1 cellular context compared by ENCODE assay signal in the genomic region with DNA sequence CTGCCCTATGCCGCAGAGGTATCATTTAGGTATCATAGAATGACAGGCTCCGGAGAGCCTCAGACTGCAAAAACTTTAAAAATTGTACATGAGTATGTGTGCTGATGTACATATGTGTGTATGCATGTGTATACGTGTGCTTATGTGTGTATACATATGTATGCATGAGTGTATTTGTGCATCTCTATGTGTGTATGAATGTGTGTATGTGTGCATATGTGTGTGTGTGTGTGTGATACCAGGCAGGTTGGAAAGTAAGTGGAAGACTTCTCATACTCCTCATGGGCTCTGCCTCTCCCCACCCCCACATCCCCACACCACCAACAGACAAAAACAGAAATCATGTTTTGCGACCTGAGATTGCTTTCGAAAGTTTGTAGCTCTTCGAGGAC.
TF ChIP-seq lines count a peak whose summit lies in the region.

No MANE protein-coding gene starts in this region.

TF ChIP-seq in SK-N-SH, 30 proteins besides CTCF, POLR2A, EP300 and RAD21 (continued from another document):
- TF ChIP-seq, protein P1, sequence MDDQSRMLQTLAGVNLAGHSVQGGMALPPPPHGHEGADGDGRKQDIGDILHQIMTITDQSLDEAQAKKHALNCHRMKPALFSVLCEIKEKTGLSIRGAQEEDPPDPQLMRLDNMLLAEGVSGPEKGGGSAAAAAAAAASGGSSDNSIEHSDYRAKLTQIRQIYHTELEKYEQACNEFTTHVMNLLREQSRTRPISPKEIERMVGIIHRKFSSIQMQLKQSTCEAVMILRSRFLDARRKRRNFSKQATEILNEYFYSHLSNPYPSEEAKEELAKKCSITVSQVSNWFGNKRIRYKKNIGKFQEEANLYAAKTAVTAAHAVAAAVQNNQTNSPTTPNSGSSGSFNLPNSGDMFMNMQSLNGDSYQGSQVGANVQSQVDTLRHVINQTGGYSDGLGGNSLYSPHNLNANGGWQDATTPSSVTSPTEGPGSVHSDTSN (IDR thresholded peaks at IDR 0.05): no peak
- TF ChIP-seq YY1 (IDR thresholded peaks at IDR 0.05; ENCODE audit: low read depth) (no peak), MEF2A (IDR thresholded peaks at IDR 0.05; ENCODE audit: borderline replicate concordance, low read depth) (no peak), SIN3A (IDR thresholded peaks at IDR 0.05; ENCODE audit: borderline replicate concordance, low read depth, low read length) (no peak), FOSL2 (IDR thresholded peaks at IDR 0.05; ENCODE audit: borderline replicate concordance, low read depth) (no peak), MXI1 (IDR thresholded peaks at IDR 0.05; ENCODE audit: low read depth, low read length) (no peak), ELF1 (IDR thresholded peaks at IDR 0.05) (no peak), FOXJ3 (CRISPR knock-in tag; IDR thresholded peaks at IDR 0.05) (no peak), CHD2 (IDR thresholded peaks at IDR 0.05; ENCODE audit: low read length, partially characterized antibody) (no peak), TCF12 (IDR thresholded peaks at IDR 0.05) (no peak), RXRA (IDR thresholded peaks at IDR 0.05; ENCODE audit: borderline replicate concordance, low read depth) (no peak), TAF1 (IDR thresholded peaks at IDR 0.05; ENCODE audit: borderline replicate concordance, low read depth, low read length) (no peak)
- TF ChIP-seq, protein P2, sequence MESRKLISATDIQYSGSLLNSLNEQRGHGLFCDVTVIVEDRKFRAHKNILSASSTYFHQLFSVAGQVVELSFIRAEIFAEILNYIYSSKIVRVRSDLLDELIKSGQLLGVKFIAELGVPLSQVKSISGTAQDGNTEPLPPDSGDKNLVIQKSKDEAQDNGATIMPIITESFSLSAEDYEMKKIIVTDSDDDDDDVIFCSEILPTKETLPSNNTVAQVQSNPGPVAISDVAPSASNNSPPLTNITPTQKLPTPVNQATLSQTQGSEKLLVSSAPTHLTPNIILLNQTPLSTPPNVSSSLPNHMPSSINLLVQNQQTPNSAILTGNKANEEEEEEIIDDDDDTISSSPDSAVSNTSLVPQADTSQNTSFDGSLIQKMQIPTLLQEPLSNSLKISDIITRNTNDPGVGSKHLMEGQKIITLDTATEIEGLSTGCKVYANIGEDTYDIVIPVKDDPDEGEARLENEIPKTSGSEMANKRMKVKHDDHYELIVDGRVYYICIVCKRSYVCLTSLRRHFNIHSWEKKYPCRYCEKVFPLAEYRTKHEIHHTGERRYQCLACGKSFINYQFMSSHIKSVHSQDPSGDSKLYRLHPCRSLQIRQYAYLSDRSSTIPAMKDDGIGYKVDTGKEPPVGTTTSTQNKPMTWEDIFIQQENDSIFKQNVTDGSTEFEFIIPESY (IDR thresholded peaks at IDR 0.05; ENCODE audit: borderline replicate concordance, low read depth): no peak
- TF ChIP-seq, protein P3, sequence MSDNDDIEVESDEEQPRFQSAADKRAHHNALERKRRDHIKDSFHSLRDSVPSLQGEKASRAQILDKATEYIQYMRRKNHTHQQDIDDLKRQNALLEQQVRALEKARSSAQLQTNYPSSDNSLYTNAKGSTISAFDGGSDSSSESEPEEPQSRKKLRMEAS (IDR thresholded peaks at IDR 0.05; ENCODE audit: low read depth): no peak
- TF ChIP-seq, protein P4, sequence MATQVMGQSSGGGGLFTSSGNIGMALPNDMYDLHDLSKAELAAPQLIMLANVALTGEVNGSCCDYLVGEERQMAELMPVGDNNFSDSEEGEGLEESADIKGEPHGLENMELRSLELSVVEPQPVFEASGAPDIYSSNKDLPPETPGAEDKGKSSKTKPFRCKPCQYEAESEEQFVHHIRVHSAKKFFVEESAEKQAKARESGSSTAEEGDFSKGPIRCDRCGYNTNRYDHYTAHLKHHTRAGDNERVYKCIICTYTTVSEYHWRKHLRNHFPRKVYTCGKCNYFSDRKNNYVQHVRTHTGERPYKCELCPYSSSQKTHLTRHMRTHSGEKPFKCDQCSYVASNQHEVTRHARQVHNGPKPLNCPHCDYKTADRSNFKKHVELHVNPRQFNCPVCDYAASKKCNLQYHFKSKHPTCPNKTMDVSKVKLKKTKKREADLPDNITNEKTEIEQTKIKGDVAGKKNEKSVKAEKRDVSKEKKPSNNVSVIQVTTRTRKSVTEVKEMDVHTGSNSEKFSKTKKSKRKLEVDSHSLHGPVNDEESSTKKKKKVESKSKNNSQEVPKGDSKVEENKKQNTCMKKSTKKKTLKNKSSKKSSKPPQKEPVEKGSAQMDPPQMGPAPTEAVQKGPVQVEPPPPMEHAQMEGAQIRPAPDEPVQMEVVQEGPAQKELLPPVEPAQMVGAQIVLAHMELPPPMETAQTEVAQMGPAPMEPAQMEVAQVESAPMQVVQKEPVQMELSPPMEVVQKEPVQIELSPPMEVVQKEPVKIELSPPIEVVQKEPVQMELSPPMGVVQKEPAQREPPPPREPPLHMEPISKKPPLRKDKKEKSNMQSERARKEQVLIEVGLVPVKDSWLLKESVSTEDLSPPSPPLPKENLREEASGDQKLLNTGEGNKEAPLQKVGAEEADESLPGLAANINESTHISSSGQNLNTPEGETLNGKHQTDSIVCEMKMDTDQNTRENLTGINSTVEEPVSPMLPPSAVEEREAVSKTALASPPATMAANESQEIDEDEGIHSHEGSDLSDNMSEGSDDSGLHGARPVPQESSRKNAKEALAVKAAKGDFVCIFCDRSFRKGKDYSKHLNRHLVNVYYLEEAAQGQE (IDR thresholded peaks at IDR 0.05; ENCODE audit: low read depth, low read length): no peak
- TF ChIP-seq, protein P5, sequence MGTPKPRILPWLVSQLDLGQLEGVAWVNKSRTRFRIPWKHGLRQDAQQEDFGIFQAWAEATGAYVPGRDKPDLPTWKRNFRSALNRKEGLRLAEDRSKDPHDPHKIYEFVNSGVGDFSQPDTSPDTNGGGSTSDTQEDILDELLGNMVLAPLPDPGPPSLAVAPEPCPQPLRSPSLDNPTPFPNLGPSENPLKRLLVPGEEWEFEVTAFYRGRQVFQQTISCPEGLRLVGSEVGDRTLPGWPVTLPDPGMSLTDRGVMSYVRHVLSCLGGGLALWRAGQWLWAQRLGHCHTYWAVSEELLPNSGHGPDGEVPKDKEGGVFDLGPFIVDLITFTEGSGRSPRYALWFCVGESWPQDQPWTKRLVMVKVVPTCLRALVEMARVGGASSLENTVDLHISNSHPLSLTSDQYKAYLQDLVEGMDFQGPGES (IDR thresholded peaks at IDR 0.05; ENCODE audit: low read depth, low read length): no peak
